In the genomic region with DNA sequence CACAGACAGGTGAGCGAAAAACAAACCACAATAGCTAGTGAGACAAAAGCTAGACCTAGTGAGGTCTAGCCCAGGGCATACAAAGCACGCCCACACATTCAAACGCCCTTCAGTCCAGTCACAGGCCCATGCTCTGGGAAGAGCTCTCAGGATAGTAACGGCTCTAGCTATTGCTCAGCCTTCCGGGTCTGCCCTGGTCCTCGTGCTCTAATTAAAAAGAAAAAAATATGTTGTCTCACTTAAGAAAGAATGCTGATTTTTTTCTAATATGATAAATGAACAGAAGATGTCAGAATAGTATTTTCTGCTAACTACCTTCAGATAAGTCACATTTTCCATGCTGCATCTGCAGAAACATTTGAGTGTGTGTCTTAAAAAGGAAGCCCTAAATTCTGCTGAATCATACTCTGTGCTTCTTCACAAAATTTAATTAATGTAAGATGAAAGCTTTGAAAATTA, we compare ENCODE assay signal across 9 cellular contexts.
A peak's percentile ranks its signal among the peaks of the same experiment; 100 is the strongest.
DNase-seq lines count a peak whose midpoint lies in the region; ATAC-seq and TF ChIP-seq lines count a peak whose summit lies in the region.
"Had no signal": no experiment of that assay in that cellular context is flagged by ENCODE, and none has a peak within 500 bp of the region (broad histone marks: within the 10 kb centered on the region; RNA-seq: fewer than 3 reads in every experiment).

No MANE protein-coding gene starts in this region.

- H3K36me3 ChIP-seq in SK-N-MC (ENCODE audit: insufficient read depth, low read length): peaks cover 3% of the 10 kb centered on the region; the same call in 1 of the 2 replicates
- peaks cover 7 to 18% of the 10 kb centered on the region in 2 experiments for H3K36me3 ChIP-seq in trophoblast cell (ENCODE audit: control insufficient read depth in 1 of 2, insufficient read depth in 2 of 2, low read length in 2 of 2)

- peak overlapping the region; percentile 64 for H3K9ac ChIP-seq in SK-N-MC (ENCODE audit: insufficient read length)
- H3K9ac ChIP-seq in trophoblast cell (ENCODE audit: low read length): no peak overlapping the region

- H3K23ac ChIP-seq in trophoblast cell (ENCODE audit: low read length): no peak overlapping the region

- no peaks in the 10 kb centered on the region for H3K79me2 ChIP-seq in trophoblast cell (ENCODE audit: control insufficient read depth, insufficient read depth, low read length, poor library complexity)

- no peak overlapping the region for H4K91ac ChIP-seq in trophoblast cell (ENCODE audit: low read depth, low read length)

- H3K4me1 ChIP-seq in trophoblast cell (ENCODE audit: control insufficient read depth in 1 of 2, insufficient read depth in 2 of 2, low read length in 2 of 2): peaks cover 6 to 12% of the 10 kb centered on the region in 2 experiments

- no CpG with 5 or more reads among the region's 6 CpGs for WGBS in trophoblast cell (ENCODE audit: extremely low coverage, insufficient coverage, insufficient read length)

- H3K27me3 Mint-ChIP-seq in natural killer cell treated with Interleukin-12 subunit alpha and Interleukin-12 subunit beta and Interleukin-15 and Interleukin-18, amount 100 ng/mL, for 72 hours: no peaks in the 10 kb centered on the region

- no peak overlapping the region for H2BK120ac ChIP-seq in trophoblast cell (ENCODE audit: insufficient read depth, low read length, poor library complexity)

- H3K4me3 Mint-ChIP-seq in natural killer cell treated with Interleukin-12 subunit alpha and Interleukin-12 subunit beta and Interleukin-15 and Interleukin-18, amount 100 ng/mL, for 72 hours: no peak overlapping the region
- H3K4me3 Mint-ChIP-seq: T-helper 1 cell treated with Interleukin-12 subunit alpha and Interleukin-12 subunit beta and Interleukin-4 antibody, amounts not matched to agents 30 μg/mL and 1 μg/mL, for 36 hours had no signal

- H3K4me3 ChIP-seq in SK-N-MC (peak overlapping the region; percentile 58), dorsolateral prefrontal cortex (peak overlapping the region in 1 of 59 donors; percentile 6), trophoblast cell (ENCODE audit: low read depth, low read length) (no peak overlapping the region)

- H4K12ac ChIP-seq in trophoblast cell (ENCODE audit: low read depth, low read length): no peak overlapping the region

- no peak for TF ChIP-seq POLR2A in erythroblast (IDR thresholded peaks at IDR 0.05; ENCODE audit: low read length)

- H3K9me3 ChIP-seq in SK-N-MC (ENCODE audit: low read depth, low read length): 0 out of 2 replicates have a peak, but pooled peaks cover 2% of the 10 kb centered on the region
- H3K9me3 ChIP-seq in trophoblast cell (ENCODE audit: insufficient read depth, low read depth, low read length): peaks cover 2% of the 10 kb centered on the region

- no peaks in the 10 kb centered on the region for H3K4me1 Mint-ChIP-seq in natural killer cell treated with Interleukin-12 subunit alpha and Interleukin-12 subunit beta and Interleukin-15 and Interleukin-18, amount 100 ng/mL, for 72 hours (ENCODE audit: low read depth in 2 of 2)

- H2BK5ac ChIP-seq in trophoblast cell (ENCODE audit: low read depth, low read length, poor library complexity): no peak overlapping the region

- no peak overlapping the region for H2AFZ ChIP-seq in trophoblast cell (ENCODE audit: insufficient read depth, low read length, poor library complexity)

- no peak overlapping the region for H3K14ac ChIP-seq in trophoblast cell (ENCODE audit: low read length)

- H3K4me2 ChIP-seq in trophoblast cell (ENCODE audit: low read length): no peak overlapping the region

- intact Hi-C loops in dorsolateral prefrontal cortex (cut with DNase I): no loop called here

- H3K36me3 Mint-ChIP-seq in natural killer cell treated with Interleukin-12 subunit alpha and Interleukin-12 subunit beta and Interleukin-15 and Interleukin-18, amount 100 ng/mL, for 72 hours: peaks cover 2% of the 10 kb centered on the region

- no peaks in the 10 kb centered on the region for H3K27me3 ChIP-seq in dorsolateral prefrontal cortex
- no peaks in the 10 kb centered on the region for H3K27me3 ChIP-seq in trophoblast cell (ENCODE audit: insufficient read depth, low read length)

- H3K9me3 Mint-ChIP-seq in natural killer cell treated with Interleukin-12 subunit alpha and Interleukin-12 subunit beta and Interleukin-15 and Interleukin-18, amount 100 ng/mL, for 72 hours: no peaks in the 10 kb centered on the region

- peak overlapping the region; percentile 98 for H3K27ac ChIP-seq in SK-N-MC
- peak overlapping the region; percentile 56 to 95 (median 87) for H3K27ac ChIP-seq in dorsolateral prefrontal cortex
- H3K27ac ChIP-seq in trophoblast cell (ENCODE audit: low read depth, low read length): peak overlapping the region; percentile 59

- DNase-seq in Daoy (ENCODE audit: low read depth) (peak; percentile 70), SK-N-MC (ENCODE audit: low read depth, low spot score) (peak; percentile 61), dorsolateral prefrontal cortex (peak in 1 of 10 donors; percentile 17), trophoblast cell (no peak), erythroblast (lab: John Stamatoyannopoulos, UW) (no peak), NCI-H524 (lab: John Stamatoyannopoulos, UW) (no peak), DMS153 (lab: John Stamatoyannopoulos, UW) (no peak)
- no peak for DNase-seq in natural killer cell treated with Interleukin-12 subunit alpha and Interleukin-12 subunit beta and Interleukin-15 and Interleukin-18, amount 100 ng/mL, for 72 hours (ENCODE audit: low spot score)

- peaks cover 11% of the 10 kb centered on the region for H3K79me1 ChIP-seq in trophoblast cell (ENCODE audit: low read length)

- peak overlapping the region in 1 of 2 donors; percentile 45 for H3K27ac Mint-ChIP-seq in natural killer cell treated with Interleukin-12 subunit alpha and Interleukin-12 subunit beta and Interleukin-15 and Interleukin-18, amount 100 ng/mL, for 72 hours
- H3K27ac Mint-ChIP-seq: T-helper 1 cell treated with Interleukin-12 subunit alpha and Interleukin-12 subunit beta and Interleukin-4 antibody, amounts not matched to agents 30 μg/mL and 1 μg/mL, for 36 hours had no signal

- no peak overlapping the region for H2AK5ac ChIP-seq in trophoblast cell (ENCODE audit: low read length)

- H3K18ac ChIP-seq in trophoblast cell (ENCODE audit: low read length): no peak overlapping the region

- ATAC-seq in natural killer cell treated with Interleukin-12 subunit alpha and Interleukin-12 subunit beta and Interleukin-15 and Interleukin-18, amount 100 ng/mL, for 72 hours: no peak

- peak overlapping the region; percentile 58 for H4K8ac ChIP-seq in trophoblast cell (ENCODE audit: low read depth, low read length)

- no peak overlapping the region for H2BK12ac ChIP-seq in trophoblast cell (ENCODE audit: low read length)

- no peak for TF ChIP-seq CTCF in dorsolateral prefrontal cortex (IDR thresholded peaks at IDR 0.05 in 54 of 56, conservative IDR thresholded peaks at IDR 0.05 in 2 of 56; ENCODE audit: low read depth in 1 of 56, partially characterized antibody in 56 of 56)

- H3K4ac ChIP-seq in trophoblast cell (ENCODE audit: low read depth, low read length): no peak overlapping the region

Comparison
In these comparisons a context has a peak if more than half of its experiments do, and no peak if none do; other contexts are left out.
1. DNase-seq: peak in Daoy (single experiment) and SK-N-MC (single experiment); none in trophoblast cell (0 of 2), erythroblast (0 of 2), NCI-H524 (0 of 2), natural killer cell treated with Interleukin-12 subunit alpha and Interleukin-12 subunit beta and Interleukin-15 and Interleukin-18, amount 100 ng/mL, for 72 hours (single experiment) and DMS153 (single experiment).
2. Peak in every context shown above with its lines, with median percentiles within 50 percentile points of each other: H3K27ac ChIP-seq.